In the genomic region with DNA sequence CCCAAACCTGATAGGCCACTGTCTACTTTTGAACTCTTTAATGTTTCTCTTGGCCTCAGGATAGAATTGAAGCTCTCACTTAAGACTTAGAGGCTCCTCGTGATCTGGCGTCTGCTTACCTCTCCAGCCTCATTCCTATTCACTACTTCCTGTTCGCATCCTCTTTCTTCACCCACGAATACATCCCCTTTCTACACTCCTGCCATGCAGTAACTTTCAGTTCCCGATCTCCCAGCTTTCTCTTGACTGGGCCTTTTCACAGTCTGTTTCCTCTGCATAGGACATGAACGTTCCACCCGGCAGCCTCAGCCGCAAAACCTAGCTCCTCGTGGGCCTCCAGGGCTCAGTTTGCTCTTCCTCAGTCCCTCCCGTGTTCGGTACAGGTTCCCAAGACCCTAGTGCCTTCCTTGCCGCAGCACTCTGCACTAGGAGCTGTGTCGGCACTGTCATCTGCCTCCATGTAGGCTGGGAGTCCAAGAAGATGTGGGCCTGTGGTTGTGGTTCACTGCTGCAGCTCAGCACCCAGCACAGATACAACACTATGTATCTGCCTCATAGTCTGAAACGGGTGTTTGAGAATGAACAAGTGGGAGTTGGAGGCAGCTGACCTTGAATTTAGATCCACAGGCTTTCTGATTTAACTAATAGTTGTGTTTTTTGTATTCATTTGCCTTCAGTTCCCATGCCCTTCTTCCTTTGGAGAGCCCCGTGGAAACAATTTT, we compare ENCODE assay signal across 19 cellular contexts. TPM values are rescaled to one million over a fixed set of nuclear protein-coding genes. Genes with fewer than 3 reads are reported as not detected.
DNase-seq lines count a peak whose midpoint lies in the region; ATAC-seq, FAIRE-seq and TF ChIP-seq lines count a peak whose summit lies in the region.
"Had no signal": no experiment of that assay in that cellular context is flagged by ENCODE, and none has a peak within 500 bp of the region (broad histone marks: within the 10 kb centered on the region; RNA-seq: fewer than 3 reads in every experiment).

No MANE protein-coding gene starts in this region.

- no peaks in the 10 kb centered on the region for H3K79me2 ChIP-seq in GM12878 (ENCODE audit: control insufficient read depth, insufficient read depth, low read length)
- H3K79me2 ChIP-seq: parathyroid adenoma had no signal

- no peak for TF ChIP-seq EP300 in GM12878 (IDR thresholded peaks at IDR 0.05; ENCODE audit: borderline replicate concordance in 1 of 2, control insufficient read depth in 1 of 2, low read depth in 2 of 2, low read length in 2 of 2)

- no peak for FAIRE-seq in GM12878 (lab: Jason Lieb, UNC)
- FAIRE-seq: GM12891 had no signal

- H3K27ac ChIP-seq in GM12878 (ENCODE audit: control insufficient read depth, insufficient read depth) (peak overlapping the region; percentile 83), thymus (ENCODE audit: low read depth) (peak overlapping the region; percentile 5)
- H3K27ac ChIP-seq: parathyroid adenoma, RWPE1, uterus had no signal

- 0 out of 2 replicates have a peak, but pooled peaks have one; percentile 38 for TF ChIP-seq POLR2A in GM12878 (IDR thresholded peaks at IDR 0.05; ENCODE audit: low read depth, low read length)

- H3K36me3 ChIP-seq in GM12878 (ENCODE audit: control insufficient read depth in 2 of 2, insufficient read depth in 2 of 2, low read length in 1 of 2) (no peaks in the 10 kb centered on the region; a peak in 1 of 4 replicates), thymus (ENCODE audit: control insufficient read depth, insufficient read depth) (peaks cover 3% of the 10 kb centered on the region)
- H3K36me3 ChIP-seq: uterus had no signal

- WGBS in GM12878 (ENCODE audit: insufficient coverage, insufficient replicate concordance, low lambda C conversion rate, missing lambda C conversion rate): 26% methylated on average over 15 of the region's 15 CpGs
- 93% methylated on average over 15 of the region's 15 CpGs for WGBS in thymus

- H3K27me3 Mint-ChIP-seq in IgD-negative memory B cell: no peaks in the 10 kb centered on the region
- no peaks in the 10 kb centered on the region for H3K27me3 Mint-ChIP-seq in stimulated activated naive CD8-positive, alpha-beta T cell treated with anti-CD3 and anti-CD28 coated beads, Interleukin-15, amount 100 ng/mL, for 72 hours

- BruUV-seq in GM12878 (replicated peaks; lab: Mats Ljungman, UMichigan): no TSS peak

- peak overlapping the region in 3 of 4 donors; percentile 58 to 80 (median 75) for H3K4me3 Mint-ChIP-seq in IgD-negative memory B cell
- no peak overlapping the region for H3K4me3 Mint-ChIP-seq in stimulated activated naive CD8-positive, alpha-beta T cell treated with anti-CD3 and anti-CD28 coated beads, Interleukin-15, amount 100 ng/mL, for 72 hours

- intact Hi-C loops in Right ventricle myocardium superior (cut with DNase I) (no loop called here), Right ventricle myocardium inferior (cut with DNase I) (no loop called here), GM12878 (cut with micrococcal nuclease; ENCODE audit: unreplicated experiment) (loop anchor here (5.0 kb wide), 1 partner anchor 283 kb away; no protein-coding TSS in a partner anchor)

- H3K9me3 ChIP-seq in GM12878 (replicated peaks; ENCODE audit: control insufficient read depth, insufficient read depth, low read length) (no peaks in the 10 kb centered on the region), thymus (ENCODE audit: control insufficient read depth) (no peaks in the 10 kb centered on the region)
- H3K9me3 ChIP-seq: uterus had no signal

- peaks cover 7 to 18% (median 14%) of the 10 kb centered on the region in 3 donors for H3K4me1 Mint-ChIP-seq in IgD-negative memory B cell
- peaks cover 4% of the 10 kb centered on the region for H3K4me1 Mint-ChIP-seq in stimulated activated naive CD8-positive, alpha-beta T cell treated with anti-CD3 and anti-CD28 coated beads, Interleukin-15, amount 100 ng/mL, for 72 hours

- H3K4me3 ChIP-seq in GM12878: no peak overlapping the region
- H3K4me3 ChIP-seq in thymus (ENCODE audit: low read length): no peak overlapping the region
- H3K4me3 ChIP-seq: coronary artery, uterus had no signal

- no peaks in the 10 kb centered on the region for H3K9me3 Mint-ChIP-seq in IgD-negative memory B cell
- H3K9me3 Mint-ChIP-seq in stimulated activated naive CD8-positive, alpha-beta T cell treated with anti-CD3 and anti-CD28 coated beads, Interleukin-15, amount 100 ng/mL, for 72 hours: no peaks in the 10 kb centered on the region

- H3K4me1 ChIP-seq in GM12878 (ENCODE audit: control insufficient read depth, insufficient read depth, low read length) (peaks cover 5% of the 10 kb centered on the region), thymus (ENCODE audit: control insufficient read depth, insufficient read depth, low read length) (no peaks in the 10 kb centered on the region)
- H3K4me1 ChIP-seq: parathyroid adenoma, uterus had no signal

- peak overlapping the region; percentile 40 for H3K4me2 ChIP-seq in GM12878 (ENCODE audit: control insufficient read depth, insufficient read depth)

- POLR2A ChIA-PET in GM12878 (lab: Charles Lee): interaction anchor here (0.5 to 3.4 kb wide), 9 partner anchors 11 to 179 kb away, joined by 3 to 25 read pairs (median 4); partner anchors contain the start of genes RPL39 and SOWAHD

- no peaks in the 10 kb centered on the region for H4K20me1 ChIP-seq in GM12878 (ENCODE audit: control insufficient read depth, insufficient read depth)

- TF ChIP-seq CTCF in GM12878 (IDR thresholded peaks at IDR 0.05 in 2 of 3, conservative IDR thresholded peaks at IDR 0.05 in 1 of 3; ENCODE audit: control insufficient read depth in 2 of 3, extremely low read depth in 1 of 3, insufficient read depth in 1 of 3, low read depth in 3 of 3, low read length in 3 of 3): no peak

- CTCF ChIA-PET in GM12878 (lab: Yijun Ruan, JAX): interaction anchor here (0.7 to 6.3 kb wide), 18 partner anchors 9 to 263 kb away, joined by 3 to 47 read pairs (median 5); partner anchors contain the start of genes RPL39 and SOWAHD

- H3K9ac ChIP-seq in GM12878 (ENCODE audit: control insufficient read depth, insufficient read depth, low read length): no peak overlapping the region; the same call in 1 of the 2 replicates
- H3K9ac ChIP-seq: parathyroid adenoma had no signal

- H2AFZ ChIP-seq in GM12878 (ENCODE audit: control insufficient read depth, low read depth, low read length): peak overlapping the region; percentile 65
- H2AFZ ChIP-seq: parathyroid adenoma had no signal

- ATAC-seq in Right ventricle myocardium superior (ENCODE audit: poor library complexity): peak; percentile 34
- ATAC-seq in Right ventricle myocardium inferior: no peak
- peak; percentile 69 for ATAC-seq in GM12878
- ATAC-seq in HG03196 (IDR thresholded peaks at IDR 0.05; ENCODE audit: unreplicated experiment): no peak
- ATAC-seq in stimulated activated naive CD8-positive, alpha-beta T cell treated with anti-CD3 and anti-CD28 coated beads, Interleukin-15, amount 100 ng/mL, for 72 hours: no peak

- RAD21 ChIA-PET in GM12878 (lab: Charles Lee; ENCODE audit: unreplicated experiment): interaction anchor here (0.7 to 6.4 kb wide), 12 partner anchors 9 to 310 kb away, joined by 3 to 128 read pairs (median 6); partner anchors contain the start of genes RPL39, SEPTIN6 and SOWAHD

- in situ Hi-C loops in GM12878 (cut with MboI): no loop called here

- peaks cover 2% of the 10 kb centered on the region for H3K36me3 Mint-ChIP-seq in IgD-negative memory B cell

- H3K27me3 ChIP-seq in GM12878 (replicated peaks in 1 of 2; ENCODE audit: control insufficient read depth in 2 of 2, insufficient read depth in 2 of 2, low read length in 1 of 2) (no peaks in the 10 kb centered on the region), thymus (ENCODE audit: control insufficient read depth, insufficient read depth) (no peaks in the 10 kb centered on the region)
- H3K27me3 ChIP-seq: uterus had no signal

- H3K27ac Mint-ChIP-seq in IgD-negative memory B cell: peak overlapping the region; percentile 9 to 82 (median 65)
- H3K27ac Mint-ChIP-seq in stimulated activated naive CD8-positive, alpha-beta T cell treated with anti-CD3 and anti-CD28 coated beads, Interleukin-15, amount 100 ng/mL, for 72 hours: no peak overlapping the region

- SMC1A ChIA-PET in GM12878 (lab: Charles Lee; ENCODE audit: uncharacterized antibody, unreplicated experiment): interaction anchor here (0.6 to 6.2 kb wide), 12 partner anchors 9 to 221 kb away, joined by 3 to 61 read pairs (median 4); partner anchors contain the start of gene SOWAHD

- TF ChIP-seq RAD21 in GM12878 (IDR thresholded peaks at IDR 0.05; ENCODE audit: insufficient read depth, low read depth, low read length): no peak

- no peak for DNase-seq in Right ventricle myocardium superior
- no peak for DNase-seq in Right ventricle myocardium inferior (ENCODE audit: missing footprints)
- no peak for DNase-seq in GM12878 (ENCODE audit: low read depth, low spot score)
- no peak for DNase-seq in epidermal melanocyte (ENCODE audit: insufficient read length, low spot score)
- DNase-seq in stimulated activated naive CD8-positive, alpha-beta T cell treated with anti-CD3 and anti-CD28 coated beads, Interleukin-15, amount 100 ng/mL, for 72 hours: no peak
- DNase-seq: activated T-cell treated with anti-CD3 and anti-CD28 coated beads, Interleukin-2, amount 50 U/mL, for 1 hour; DND-41; HCEC 1CT; mesenchymal stem cell; NCI-H345; stimulated activated CD4-positive, alpha-beta T cell treated with anti-CD3 and anti-CD28 coated beads, Interleukin-15, amount 100 ng/mL, for 24 hours; uterus had no signal

RNA-seq across cellular contexts. Expression of gene RPL39, which starts 15.8 kb away (rescaled TPM):
- total RNA-seq in Right ventricle myocardium superior: 1,035 TPM
- 1,140 TPM for total RNA-seq in Right ventricle myocardium inferior
- polyA plus RNA-seq in IgD-negative memory B cell: 4,549 TPM
- total RNA-seq in GM12878 (2013; cell fraction: nucleolus; rRNA removed): 298 and 461 TPM in 2 replicates
- 1,792 and 2,082 TPM in 2 replicates for total RNA-seq in GM12878 (2014; rRNA removed)
- total RNA-seq in GM12878 (2014; rRNA removed; fragmentation: Illumina TruSeq; extraction: Trizol): 3,753 and 4,112 TPM in 2 replicates
- 2,274 and 2,439 TPM in 2 replicates for total RNA-seq in GM12878 (2021)
- 4,793 TPM for polyA plus RNA-seq in GM12878 (2011; ENCODE audit: low read depth)
- polyA plus RNA-seq in GM12878 (2011; rRNA removed): 4,235 and 5,931 TPM in 2 replicates
- polyA plus RNA-seq in GM12878 (2011; cell fraction: cytosol; rRNA removed): 2,324 and 2,798 TPM in 2 replicates
- polyA plus RNA-seq in GM12878 (2011; cell fraction: nucleus; rRNA removed): 799 and 1,687 TPM in 2 replicates
- polyA plus RNA-seq in GM12878 (2012): 9,814 and 10,250 TPM in 2 replicates
- polyA plus RNA-seq in GM12878 (2014; fragmentation: Illumina TruSeq; extraction: Trizol): 6,541 and 7,422 TPM in 2 replicates
- 1,000 to 10,000 TPM; 4,146 to 5,350 TPM for polyA plus RNA-seq in GM12878 (2014; fragmentation: Nextera tagmentation; extraction: Ambion mirVana)
- polyA plus RNA-seq in GM12878 (2014; rRNA removed): 2,881 and 3,581 TPM in 2 replicates
- polyA plus RNA-seq in GM12878 (2016; fragmentation: Nextera tagmentation; extraction: Ambion mirVana): 1,000 to 10,000 TPM; 1,812 to 1,889 TPM
- 1,155 and 1,469 TPM in 2 replicates for polyA minus RNA-seq in GM12878 (2011; rRNA and poly(A)+ RNA removed)
- 295 and 328 TPM in 2 replicates for polyA minus RNA-seq in GM12878 (2011; cell fraction: cytosol; rRNA and poly(A)+ RNA removed)
- polyA minus RNA-seq in GM12878 (2011; cell fraction: nucleus; rRNA and poly(A)+ RNA removed): 71.3 and 90.8 TPM in 2 replicates
- 11,737 TPM for polyA plus RNA-seq in thymus

RNA-seq across cellular contexts. Expression of gene SOWAHD, which starts 17.3 kb away (rescaled TPM):
- 0.51 TPM for total RNA-seq in Right ventricle myocardium superior
- total RNA-seq in Right ventricle myocardium inferior: 0.41 TPM
- 36.1 TPM for polyA plus RNA-seq in IgD-negative memory B cell
- 3.8 and 5.0 TPM in 2 replicates for total RNA-seq in GM12878 (2013; cell fraction: nucleolus; rRNA removed)
- 5.4 and 5.6 TPM in 2 replicates for total RNA-seq in GM12878 (2014; rRNA removed)
- total RNA-seq in GM12878 (2014; rRNA removed; fragmentation: Illumina TruSeq; extraction: Trizol): 1.5 and 1.6 TPM in 2 replicates
- 7.4 and 7.8 TPM in 2 replicates for total RNA-seq in GM12878 (2021)
- polyA plus RNA-seq in GM12878 (2011; ENCODE audit: low read depth): not detected
- 1.3 and 2.2 TPM in 2 replicates for polyA plus RNA-seq in GM12878 (2011; rRNA removed)
- 2.3 and 3.7 TPM in 2 replicates for polyA plus RNA-seq in GM12878 (2011; cell fraction: cytosol; rRNA removed)
- polyA plus RNA-seq in GM12878 (2011; cell fraction: nucleus; rRNA removed): 2.3 TPM in 2 replicates
- polyA plus RNA-seq in GM12878 (2012): 1.0 and 2.8 TPM in 2 replicates
- polyA plus RNA-seq in GM12878 (2014; fragmentation: Illumina TruSeq; extraction: Trizol): 0.41 and 1.4 TPM in 2 replicates
- under 1 TPM; 0.27 to 0.69 TPM for polyA plus RNA-seq in GM12878 (2014; fragmentation: Nextera tagmentation; extraction: Ambion mirVana)
- polyA plus RNA-seq in GM12878 (2014; rRNA removed): 5.7 and 6.1 TPM in 2 replicates
- 1 to 10 TPM; 2.9 to 3.7 TPM for polyA plus RNA-seq in GM12878 (2016; fragmentation: Nextera tagmentation; extraction: Ambion mirVana)
- 0.37 and 1.6 TPM in 2 replicates for polyA minus RNA-seq in GM12878 (2011; rRNA and poly(A)+ RNA removed)
- polyA minus RNA-seq in GM12878 (2011; cell fraction: cytosol; rRNA and poly(A)+ RNA removed): 0.94 and 1.1 TPM in 2 replicates
- polyA minus RNA-seq in GM12878 (2011; cell fraction: nucleus; rRNA and poly(A)+ RNA removed): 0.67 and 1.1 TPM in 2 replicates
- 1.6 TPM for polyA plus RNA-seq in thymus

Comparison
In these comparisons a context has a peak if more than half of its experiments do, and no peak if none do; other contexts are left out.
1. ATAC-seq: peak in Right ventricle myocardium superior (single experiment) and GM12878 (single experiment); none in Right ventricle myocardium inferior (single experiment), HG03196 (single experiment) and stimulated activated naive CD8-positive, alpha-beta T cell treated with anti-CD3 and anti-CD28 coated beads, Interleukin-15, amount 100 ng/mL, for 72 hours (single experiment).
2. H3K27ac Mint-ChIP-seq: peak in IgD-negative memory B cell (3 of 3); none in stimulated activated naive CD8-positive, alpha-beta T cell treated with anti-CD3 and anti-CD28 coated beads, Interleukin-15, amount 100 ng/mL, for 72 hours (0 of 2).
3. H3K4me3 Mint-ChIP-seq: peak in IgD-negative memory B cell (3 of 4); none in stimulated activated naive CD8-positive, alpha-beta T cell treated with anti-CD3 and anti-CD28 coated beads, Interleukin-15, amount 100 ng/mL, for 72 hours (0 of 2).